In the genomic region with DNA sequence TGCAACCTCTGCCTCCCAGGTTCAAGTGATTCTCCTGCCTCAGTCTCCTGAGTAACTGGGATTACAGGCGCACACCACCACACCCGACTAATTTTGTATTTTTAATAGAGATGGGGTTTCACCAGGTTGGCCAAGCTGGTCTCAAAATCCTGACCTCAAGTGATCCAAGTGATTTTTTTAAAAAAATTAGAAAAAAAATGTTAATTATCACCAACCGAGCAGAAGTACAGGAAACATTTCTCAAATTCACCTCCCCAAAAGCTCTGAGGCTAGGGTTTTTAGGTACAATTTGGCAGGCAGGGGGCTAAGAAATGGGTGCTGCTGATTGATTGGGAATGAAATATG, we compare ENCODE assay signal across 16 cellular contexts. TPM values are rescaled to one million over a fixed set of nuclear protein-coding genes. Genes with fewer than 3 reads are reported as not detected.
"Had no signal": no experiment of that assay in that cellular context is flagged by ENCODE, and none has a peak within 500 bp of the region (broad histone marks: within the 10 kb centered on the region; RNA-seq: fewer than 3 reads in every experiment).

No MANE protein-coding gene starts in this region.

- H3K4me3 Mint-ChIP-seq: activated naive CD4-positive, alpha-beta T cell treated with anti-CD3 and anti-CD28 coated beads, Interleukin-2, amount 50 U/mL, for 24 hours; activated T-cell treated with anti-CD3 and anti-CD28 coated beads, Interleukin-2, amount 50 U/mL, for 24 hours; memory B cell; T-helper 1 cell treated with Interleukin-12 subunit alpha and Interleukin-12 subunit beta and Interleukin-4 antibody, amounts not matched to agents 30 μg/mL and 1 μg/mL, for 36 hours had no signal

- H3K27ac ChIP-seq: body of pancreas, thoracic aorta had no signal

- H3K9me3 ChIP-seq: body of pancreas, esophagus squamous epithelium, pancreas, stomach, thoracic aorta had no signal

- H3K4me1 ChIP-seq: pancreas had no signal

- H3K27ac Mint-ChIP-seq: activated naive CD4-positive, alpha-beta T cell treated with anti-CD3 and anti-CD28 coated beads, Interleukin-2, amount 50 U/mL, for 24 hours; memory B cell; T-helper 1 cell treated with Interleukin-12 subunit alpha and Interleukin-12 subunit beta and Interleukin-4 antibody, amounts not matched to agents 30 μg/mL and 1 μg/mL, for 36 hours had no signal

- H3K36me3 ChIP-seq: esophagus squamous epithelium, pancreas, stomach, thoracic aorta had no signal

- H3K36me3 Mint-ChIP-seq: activated naive CD4-positive, alpha-beta T cell treated with anti-CD3 and anti-CD28 coated beads, Interleukin-2, amount 50 U/mL, for 24 hours; memory B cell had no signal

- H3K4me3 ChIP-seq: body of pancreas, esophagus squamous epithelium, pancreas, stomach had no signal

- DNase-seq: activated effector memory CD4-positive, alpha-beta T cell treated with Interleukin-2 at 50 U/mL for 16 hours; activated T-cell treated with anti-CD3 and anti-CD28 coated beads, Interleukin-2, amount 50 U/mL, for 24 hours; body of pancreas; esophagus squamous epithelium; foreskin melanocyte; head of caudate nucleus; pancreas; stimulated activated CD4-positive, alpha-beta T cell treated with anti-CD3 and anti-CD28 coated beads, Interleukin-4, amount 100 ng/mL, for 4 hours; stomach had no signal

- H3K4me1 Mint-ChIP-seq: activated naive CD4-positive, alpha-beta T cell treated with anti-CD3 and anti-CD28 coated beads, Interleukin-2, amount 50 U/mL, for 24 hours; memory B cell had no signal

- H3K27me3 ChIP-seq: body of pancreas, pancreas, stomach had no signal

- FAIRE-seq: pancreas had no signal

- H3K9me3 Mint-ChIP-seq: activated naive CD4-positive, alpha-beta T cell treated with anti-CD3 and anti-CD28 coated beads, Interleukin-2, amount 50 U/mL, for 24 hours; activated T-cell treated with anti-CD3 and anti-CD28 coated beads, Interleukin-2, amount 50 U/mL, for 24 hours; memory B cell; T-helper 1 cell treated with Interleukin-12 subunit alpha and Interleukin-12 subunit beta and Interleukin-4 antibody, amounts not matched to agents 30 μg/mL and 1 μg/mL, for 36 hours had no signal

- ATAC-seq: body of pancreas, left lobe of liver had no signal

RNA-seq across cellular contexts. Expression of a gene that starts 14.9 kb away (rescaled TPM):
- total RNA-seq: body of pancreas, dermis microvascular lymphatic vessel endothelial cell, left lobe of liver, renal cortical epithelial cell had no signal
